ENCODE assay signal across 1 cellular context in genomic region chr9:37549527-37549926, GRCh38.
TF ChIP-seq lines count a peak whose summit lies in the region.

No MANE protein-coding gene starts in this region.

TF ChIP-seq in HepG2, 621 proteins besides CTCF, POLR2A, EP300 and RAD21:
- no peak for TF ChIP-seq AHR (CRISPR knock-in tag; IDR thresholded peaks at IDR 0.05)
- TF ChIP-seq MAFK (conservative IDR thresholded peaks at IDR 0.05 in 1 of 2, IDR thresholded peaks at IDR 0.05 in 1 of 2; ENCODE audit: low read length in 2 of 2), result peak; percentile 47 to 77; a peak in 2 of 4 replicates
- TF ChIP-seq MAFF (IDR thresholded peaks at IDR 0.05; ENCODE audit: low read depth, low read length), result peak; percentile 70
TF ChIP-seq in HepG2: peak in this region for 2.
